In the genomic region with DNA sequence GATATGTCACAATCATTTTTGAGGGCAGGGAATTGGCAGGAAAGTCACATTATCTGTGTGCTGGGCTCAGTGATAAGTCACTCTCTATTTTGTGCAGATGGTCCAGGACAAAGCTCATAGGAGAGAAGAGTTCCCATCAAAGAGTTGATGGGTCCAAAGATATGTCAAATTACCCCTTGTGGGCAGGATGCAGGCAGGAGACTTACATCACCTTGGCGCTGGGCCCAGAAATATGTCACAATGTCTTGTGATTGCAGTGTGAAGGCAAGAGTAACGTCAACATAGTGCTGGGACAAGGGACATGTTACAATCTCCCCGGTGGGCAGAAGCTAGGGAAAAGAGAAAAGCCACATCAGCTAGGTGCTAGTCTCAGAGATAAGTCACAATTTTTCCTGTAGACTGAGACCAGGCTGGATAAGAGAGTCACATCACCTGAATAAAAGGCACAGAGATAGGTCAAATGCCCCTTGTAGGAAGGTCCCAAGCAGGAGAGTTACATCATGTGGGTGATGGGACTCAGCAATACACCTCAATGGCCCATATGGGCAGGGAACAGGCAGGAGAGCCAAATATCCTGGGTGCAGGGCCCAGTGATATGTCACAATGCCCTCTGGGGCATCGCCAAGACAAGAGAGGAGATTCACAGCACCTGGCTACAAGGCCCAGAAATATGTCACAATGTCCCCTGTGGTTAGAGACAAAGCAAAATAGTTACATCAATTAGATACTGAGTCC, we compare ENCODE assay signal across 30 cellular contexts. TPM values are rescaled to one million over a fixed set of nuclear protein-coding genes. Genes with fewer than 3 reads are reported as not detected.
"Had no signal": no experiment of that assay in that cellular context is flagged by ENCODE, and none has a peak within 500 bp of the region (broad histone marks: within the 10 kb centered on the region; RNA-seq: fewer than 3 reads in every experiment).

No MANE protein-coding gene starts in this region.

- H3K4me3 Mint-ChIP-seq: activated naive CD8-positive, alpha-beta T cell treated with anti-CD3 and anti-CD28 coated beads for 36 hours; brain; effector memory CD8-positive, alpha-beta T cell; naive thymus-derived CD8-positive, alpha-beta T cell; neural crest cell had no signal

- H3K4me1 Mint-ChIP-seq: activated naive CD8-positive, alpha-beta T cell treated with anti-CD3 and anti-CD28 coated beads for 36 hours; brain; naive thymus-derived CD8-positive, alpha-beta T cell; neural crest cell had no signal

- H3K27me3 ChIP-seq: adrenal gland, ascending aorta, spleen, tibial nerve had no signal

- H3K4me1 ChIP-seq: adrenal gland, ascending aorta, spleen, tibial nerve had no signal

- H3K36me3 Mint-ChIP-seq: brain had no signal

- ATAC-seq: activated CD4-positive, CD25-positive, alpha-beta regulatory T cell treated with anti-CD3 and anti-CD28 coated beads, Interleukin-2, amount 50 U/mL, for 24 hours; effector memory CD8-positive, alpha-beta T cell; left cardiac atrium; left ventricle myocardium superior; naive thymus-derived CD8-positive, alpha-beta T cell; right cardiac atrium had no signal

- H3K27ac ChIP-seq: adrenal gland, ascending aorta, spleen, tibial nerve, WERI-Rb-1 had no signal

- H3K36me3 ChIP-seq: adrenal gland, ascending aorta, spleen, tibial nerve, WERI-Rb-1 had no signal

- H3K27me3 Mint-ChIP-seq: activated naive CD8-positive, alpha-beta T cell treated with anti-CD3 and anti-CD28 coated beads for 36 hours; brain; effector memory CD8-positive, alpha-beta T cell; naive thymus-derived CD8-positive, alpha-beta T cell had no signal

- H3K9me3 ChIP-seq: adrenal gland had no signal

- H3K4me3 ChIP-seq: adrenal gland, ascending aorta, spleen, tibial nerve had no signal

- H3K27ac Mint-ChIP-seq: activated naive CD8-positive, alpha-beta T cell treated with anti-CD3 and anti-CD28 coated beads for 36 hours; brain; effector memory CD8-positive, alpha-beta T cell; naive thymus-derived CD8-positive, alpha-beta T cell had no signal

- DNase-seq: activated CD4-positive, alpha-beta T cell treated with anti-CD3 and anti-CD28 coated beads for 48 hours; activated CD4-positive, alpha-beta T cell treated with anti-CD3 and anti-CD28 coated beads, Interleukin-2, amount 50 U/mL, for 48 hours; activated CD8-positive, alpha-beta memory T cell treated with anti-CD3 and anti-CD28 coated beads for 24 hours; activated effector memory CD4-positive, alpha-beta T cell treated with Interleukin-2 at 50 U/mL for 16 hours; activated naive CD4-positive, alpha-beta T cell treated with Interleukin-2 at 50 U/mL for 16 hours; activated naive CD8-positive, alpha-beta T cell treated with anti-CD3 and anti-CD28 coated beads for 36 hours; adrenal gland; cortex of kidney; effector memory CD8-positive, alpha-beta T cell; erythroblast; foreskin fibroblast; left cardiac atrium; left ventricle myocardium superior; mammary epithelial cell; naive thymus-derived CD8-positive, alpha-beta T cell; occipital lobe; spleen; stimulated activated CD4-positive, alpha-beta T cell treated with anti-CD3 and anti-CD28 coated beads, Interleukin-2, amount 100 ng/mL, for 48 hours; stimulated activated naive CD4-positive, alpha-beta T cell treated with Interleukin-2 at 50 U/mL for 16 hours; WERI-Rb-1 had no signal

RNA-seq across cellular contexts. Expression of gene ZNF99, which starts 47.9 kb away (rescaled TPM):
- total RNA-seq: activated naive CD8-positive, alpha-beta T cell treated with anti-CD3 and anti-CD28 coated beads for 36 hours; ascending aorta; glomerular endothelial cell; neural crest cell; pulmonary artery endothelial cell; T-helper 1 cell treated with Interleukin-12 subunit alpha and Interleukin-12 subunit beta and Interleukin-4 antibody, amounts not matched to agents 30 ng/mL and 1 ng/mL, for 36 hours had no signal
- polyA plus RNA-seq: fibroblast of lung; mammary epithelial cell; naive thymus-derived CD8-positive, alpha-beta T cell had no signal
